Comparison of ENCODE assay signal across 11 cellular contexts in the genomic region with DNA sequence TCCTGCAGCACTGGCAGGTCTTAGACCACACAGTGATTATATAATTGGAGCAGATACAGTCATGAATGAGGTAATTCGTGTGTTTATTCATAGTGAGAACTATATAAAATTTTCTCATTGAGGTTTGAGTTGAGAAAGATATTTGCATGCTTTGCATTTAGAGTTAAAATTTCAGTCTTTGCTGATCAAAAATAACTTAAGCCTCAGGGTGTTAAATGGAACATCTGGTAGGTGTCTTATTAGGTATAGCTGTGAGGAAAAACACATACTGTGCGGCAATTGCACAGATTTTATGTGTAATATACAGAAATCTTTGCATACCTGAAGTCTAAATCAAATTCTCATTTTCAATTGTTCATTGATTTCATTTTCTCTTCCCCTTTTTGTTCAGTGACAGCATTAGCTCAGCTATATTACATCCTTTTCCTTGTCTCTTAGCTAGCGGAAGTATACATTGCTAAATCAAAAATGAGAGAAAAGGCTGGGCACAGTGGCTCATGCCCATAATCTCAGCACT. TPM values are rescaled to one million over a fixed set of nuclear protein-coding genes. Genes with fewer than 3 reads are reported as not detected.
DNase-seq lines count a peak whose midpoint lies in the region; ATAC-seq and TF ChIP-seq lines count a peak whose summit lies in the region.
"Had no signal": no experiment of that assay in that cellular context is flagged by ENCODE, and none has a peak within 500 bp of the region (broad histone marks: within the 10 kb centered on the region; RNA-seq: fewer than 3 reads in every experiment).

No MANE protein-coding gene starts in this region.

- no peaks in the 10 kb centered on the region for H3K23me2 ChIP-seq in H9 (ENCODE audit: insufficient read length, low read depth, low read length, poor library complexity, severe bottlenecking)

- H3K14ac ChIP-seq in H9 (ENCODE audit: insufficient read depth, low read length) = no peak overlapping the region

- H3K27me3 ChIP-seq in H9 (ENCODE audit: insufficient read depth, low read length) = no peaks in the 10 kb centered on the region

- ATAC-seq in HG02678 (IDR thresholded peaks at IDR 0.05; ENCODE audit: unreplicated experiment) (peak; percentile 82), HG03521 (IDR thresholded peaks at IDR 0.05; ENCODE audit: unreplicated experiment) (peak; percentile 73)
- ATAC-seq in effector memory CD8-positive, alpha-beta T cell (replicated peaks) = no peak

- no peak overlapping the region for H3K18ac ChIP-seq in H9 (ENCODE audit: insufficient read length, low read depth, low read length)

- H3K27me3 Mint-ChIP-seq in activated T-cell treated with anti-CD3 and anti-CD28 coated beads, Interleukin-2, amount 50 U/mL, for 24 hours = no peaks in the 10 kb centered on the region
- no peaks in the 10 kb centered on the region for H3K27me3 Mint-ChIP-seq in effector memory CD8-positive, alpha-beta T cell
- no peaks in the 10 kb centered on the region for H3K27me3 Mint-ChIP-seq in H9 (ENCODE audit: low read depth)

- no peak for TF ChIP-seq CTCF in H9 (conservative IDR thresholded peaks at IDR 0.05)

- H4K5ac ChIP-seq in H9 (ENCODE audit: insufficient read length, low read depth, low read length) = no peak overlapping the region

- no peak overlapping the region for H2BK15ac ChIP-seq in H9 (ENCODE audit: low read depth, low read length)

- H3K9ac ChIP-seq in H9 (ENCODE audit: extremely low read depth, insufficient read length, low read length) = no peak overlapping the region
- H3K9ac ChIP-seq: parathyroid adenoma had no signal

- H3K4me1 Mint-ChIP-seq in activated T-cell treated with anti-CD3 and anti-CD28 coated beads, Interleukin-2, amount 50 U/mL, for 24 hours (ENCODE audit: low read depth) = peaks cover 12% of the 10 kb centered on the region
- peaks cover 6 to 10% of the 10 kb centered on the region in 2 donors for H3K4me1 Mint-ChIP-seq in effector memory CD8-positive, alpha-beta T cell (ENCODE audit: low read depth in 2 of 2)
- H3K4me1 Mint-ChIP-seq in H9 = no peaks in the 10 kb centered on the region

- H2BK20ac ChIP-seq in H9 (ENCODE audit: low read depth, low read length, poor library complexity, severe bottlenecking) = no peak overlapping the region

- no peak overlapping the region for H3K27ac ChIP-seq in H9 (ENCODE audit: insufficient read length, low read depth, low read length)
- H3K27ac ChIP-seq: parathyroid adenoma had no signal

- H2BK5ac ChIP-seq in H9 (ENCODE audit: insufficient read length, low read length) = no peak overlapping the region

- no peaks in the 10 kb centered on the region for H4K20me1 ChIP-seq in H9 (ENCODE audit: control insufficient read depth, insufficient read depth, insufficient read length)

- no CpG with 5 or more reads among the region's 3 CpGs for WGBS in H9 (ENCODE audit: extremely low coverage, insufficient read length, low lambda C conversion rate)

- H2BK12ac ChIP-seq in H9 (ENCODE audit: insufficient read length, low read depth, low read length) = no peak overlapping the region

- no peaks in the 10 kb centered on the region for H3K4me1 ChIP-seq in H9 (ENCODE audit: insufficient read depth, low read length)
- H3K4me1 ChIP-seq: parathyroid adenoma had no signal

- no peak overlapping the region for H3T11ph ChIP-seq in H9 (ENCODE audit: low read length)

- H3K4ac ChIP-seq in H9 (ENCODE audit: low read depth, low read length) = no peak overlapping the region

- H3K9me3 Mint-ChIP-seq in activated T-cell treated with anti-CD3 and anti-CD28 coated beads, Interleukin-2, amount 50 U/mL, for 24 hours = no peaks in the 10 kb centered on the region
- no peaks in the 10 kb centered on the region for H3K9me3 Mint-ChIP-seq in effector memory CD8-positive, alpha-beta T cell
- no peaks in the 10 kb centered on the region for H3K9me3 Mint-ChIP-seq in H9

- H3K79me1 ChIP-seq in H9 (ENCODE audit: insufficient read depth, low read depth, low read length, poor library complexity, severe bottlenecking) = peaks cover 3% of the 10 kb centered on the region

- DNase-seq in activated T-cell treated with anti-CD3 and anti-CD28 coated beads, Interleukin-2, amount 50 U/mL, for 24 hours = no peak
- no peak for DNase-seq in activated T-cell treated with anti-CD3 and anti-CD28 coated beads, Interleukin-2, amount 50 U/mL, for 1 hour
- no peak for DNase-seq in effector memory CD8-positive, alpha-beta T cell
- DNase-seq in H9 (no peak), cerebellum (ENCODE audit: low spot score) (no peak)
- no peak for DNase-seq in stimulated activated CD4-positive, alpha-beta T cell treated with anti-CD3 and anti-CD28 coated beads, Interleukin-15, amount 100 ng/mL, for 24 hours
- DNase-seq: activated gamma-delta T cell treated with Interleukin-2 at 50 U/mL for 16 hours, KBM-7 had no signal

- peaks cover 4% of the 10 kb centered on the region; the same call in 1 of the 2 replicates for H3K79me2 ChIP-seq in H9 (ENCODE audit: insufficient read depth, low read length)

- H4K8ac ChIP-seq in H9 (replicated peaks; ENCODE audit: insufficient read length, low read depth, low read length) = no peak overlapping the region

- H2BK120ac ChIP-seq in H9 (ENCODE audit: low read depth, low read length, poor library complexity, severe bottlenecking) = no peak overlapping the region

- H3K4me3 Mint-ChIP-seq in activated T-cell treated with anti-CD3 and anti-CD28 coated beads, Interleukin-2, amount 50 U/mL, for 24 hours = no peak overlapping the region
- H3K4me3 Mint-ChIP-seq in effector memory CD8-positive, alpha-beta T cell = no peak overlapping the region
- no peak overlapping the region for H3K4me3 Mint-ChIP-seq in H9

- H3K27ac Mint-ChIP-seq in activated T-cell treated with anti-CD3 and anti-CD28 coated beads, Interleukin-2, amount 50 U/mL, for 24 hours = peak overlapping the region; percentile 60
- peak overlapping the region in 1 of 2 donors; percentile 30 for H3K27ac Mint-ChIP-seq in effector memory CD8-positive, alpha-beta T cell
- no peak overlapping the region for H3K27ac Mint-ChIP-seq in H9

- no peak overlapping the region for H3K56ac ChIP-seq in H9 (ENCODE audit: insufficient read length, low read depth, low read length)

- H4K91ac ChIP-seq in H9 (ENCODE audit: insufficient read length, low read depth, low read length) = no peak overlapping the region

- no peak overlapping the region for H3K4me2 ChIP-seq in H9 (ENCODE audit: insufficient read depth, insufficient read length, low read length)

- peaks cover 82% of the 10 kb centered on the region for H3K36me3 Mint-ChIP-seq in activated T-cell treated with anti-CD3 and anti-CD28 coated beads, Interleukin-2, amount 50 U/mL, for 24 hours (ENCODE audit: low read depth)
- H3K36me3 Mint-ChIP-seq in effector memory CD8-positive, alpha-beta T cell (ENCODE audit: insufficient read depth) = peaks cover 57% of the 10 kb centered on the region
- H3K36me3 Mint-ChIP-seq in H9 (ENCODE audit: insufficient read depth in 1 of 3, low read depth in 3 of 3) = peaks cover 45 to 65% (median 56%) of the 10 kb centered on the region in 3 experiments

- H3K23ac ChIP-seq in H9 (ENCODE audit: insufficient read length, low read depth, low read length) = no peak overlapping the region

- H2AFZ ChIP-seq in H9 (ENCODE audit: low read length) = no peak overlapping the region
- H2AFZ ChIP-seq: parathyroid adenoma had no signal

- H2AK5ac ChIP-seq in H9 (ENCODE audit: insufficient read length, low read length) = no peak overlapping the region

- no peaks in the 10 kb centered on the region for H3K9me3 ChIP-seq in H9 (ENCODE audit: control insufficient read depth, low read depth, low read length)

RNA-seq across cellular contexts. Expression of a gene that starts 21.2 kb away (rescaled TPM):
- total RNA-seq in H9 (2021) = 96.9 and 97.7 TPM in 2 replicates
- total RNA-seq in cerebellum = 25.0 TPM
